8 cellular contexts compared by ENCODE assay signal in the genomic region with DNA sequence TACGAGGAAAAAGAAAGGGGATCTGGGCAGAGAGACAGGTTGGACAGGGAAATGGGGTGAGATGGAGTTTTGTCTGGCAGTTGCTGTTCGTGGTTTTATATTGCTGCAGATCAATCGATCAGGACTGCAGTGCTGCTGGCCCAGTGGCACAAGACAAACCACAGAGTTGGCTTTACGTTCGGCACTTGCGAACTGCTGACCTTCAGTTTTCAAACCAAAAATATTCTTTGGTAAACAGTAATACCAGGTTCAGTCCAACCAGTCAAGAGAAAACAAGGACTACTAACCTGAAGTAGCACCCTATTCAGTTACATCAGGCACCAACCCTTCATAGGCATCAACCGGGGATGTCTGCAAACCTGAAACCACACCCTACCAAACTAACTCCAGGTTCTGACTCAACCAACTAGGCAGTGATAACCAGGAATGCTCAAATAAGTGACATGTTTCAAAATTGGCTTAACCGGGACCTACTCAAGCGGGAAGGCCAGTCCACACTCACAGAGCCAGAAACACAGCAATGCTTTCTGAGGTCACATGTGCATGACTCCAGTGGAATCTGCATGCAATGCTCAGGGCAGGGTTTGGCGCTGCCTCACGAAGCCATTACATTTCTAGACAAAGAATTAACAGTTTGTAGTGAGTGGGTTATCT.
DNase-seq lines count a peak whose midpoint lies in the region; ATAC-seq and TF ChIP-seq lines count a peak whose summit lies in the region.

No MANE protein-coding gene starts in this region.

- peaks cover 25 to 73% (median 37%) of the 10 kb centered on the region in 3 donors for H3K4me1 ChIP-seq in gastroesophageal sphincter
- H3K4me1 ChIP-seq in HAP-1 = peaks cover 15% of the 10 kb centered on the region

- no peak for TF ChIP-seq CTCF in gastroesophageal sphincter (IDR thresholded peaks at IDR 0.05)

- H3K4me3 Mint-ChIP-seq in activated CD8-positive, alpha-beta T cell treated with anti-CD3 and anti-CD28 coated beads, Interleukin-2, amount 10 ng/mL, durations not matched to agents 7 days and 5 days = no peak overlapping the region

- H3K36me3 Mint-ChIP-seq in activated CD8-positive, alpha-beta T cell treated with anti-CD3 and anti-CD28 coated beads, Interleukin-2, amount 10 ng/mL, durations not matched to agents 7 days and 5 days (ENCODE audit: low read depth) = peaks cover 50% of the 10 kb centered on the region

- no peaks in the 10 kb centered on the region for H3K27me3 ChIP-seq in gastroesophageal sphincter
- H3K27me3 ChIP-seq in HAP-1 (ENCODE audit: low read depth) = no peaks in the 10 kb centered on the region

- POLR2A ChIA-PET in activated CD8-positive, alpha-beta T cell treated with anti-CD3 and anti-CD28 coated beads, Interleukin-2, amount 10 ng/mL, durations not matched to agents 7 days and 5 days (lab: Charles Lee) = no interaction called here

- WGBS in gastroesophageal sphincter (ENCODE audit: low coverage in 1 of 2), 2 donors = 42 to 66% methylated on average over 9 to 11 of the region's 11 CpGs

- no peaks in the 10 kb centered on the region for H3K27me3 Mint-ChIP-seq in activated CD8-positive, alpha-beta T cell treated with anti-CD3 and anti-CD28 coated beads, Interleukin-2, amount 10 ng/mL, durations not matched to agents 7 days and 5 days (ENCODE audit: low read depth)

- peak overlapping the region; percentile 80 to 96 (median 88) for H3K27ac ChIP-seq in gastroesophageal sphincter

- peak; percentile 79 for DNase-seq in Caki2 (ENCODE audit: low read depth)
- DNase-seq in activated CD8-positive, alpha-beta T cell treated with anti-CD3 and anti-CD28 coated beads, Interleukin-2, amount 10 ng/mL, durations not matched to agents 7 days and 5 days = no peak
- peak; percentile 89 for DNase-seq in renal cortical epithelial cell (ENCODE audit: low read depth)
- DNase-seq in stimulated activated CD4-positive, alpha-beta T cell treated with anti-CD3 and anti-CD28 coated beads, Interleukin-2, amount 100 ng/mL, for 48 hours = no peak
- no peak for DNase-seq in HAP-1 (ENCODE audit: low spot score in 2 of 2)
- no peak for DNase-seq in cerebellar cortex (ENCODE audit: low spot score)
- DNase-seq in GDM1 (lab: John Stamatoyannopoulos, UW) = no peak

- no peak for ATAC-seq in activated CD8-positive, alpha-beta T cell treated with anti-CD3 and anti-CD28 coated beads, Interleukin-2, amount 10 ng/mL, durations not matched to agents 7 days and 5 days
- peak; percentile 76 for ATAC-seq in gastroesophageal sphincter

- H3K4me1 Mint-ChIP-seq in activated CD8-positive, alpha-beta T cell treated with anti-CD3 and anti-CD28 coated beads, Interleukin-2, amount 10 ng/mL, durations not matched to agents 7 days and 5 days (ENCODE audit: low read depth) = peaks cover 58% of the 10 kb centered on the region

- TF ChIP-seq POLR2A in gastroesophageal sphincter (IDR thresholded peaks at IDR 0.05) = no peak

- H3K36me3 ChIP-seq in gastroesophageal sphincter = no peaks in the 10 kb centered on the region
- H3K36me3 ChIP-seq in HAP-1 (replicated peaks) = no peaks in the 10 kb centered on the region

- H3K4me3 ChIP-seq in gastroesophageal sphincter (no peak overlapping the region), HAP-1 (no peak overlapping the region)

- in situ Hi-C loops in Caki2 (cut with HindIII; ENCODE audit: low pct_unique_long_range_greater_than_20kb, low sequenced_read_pairs) (no loop called here), HAP-1 (cut with MboI; ENCODE audit: low sequenced_read_pairs) (no loop called here)

- H3K9me3 ChIP-seq in gastroesophageal sphincter = no peaks in the 10 kb centered on the region
- H3K9me3 ChIP-seq in HAP-1 = no peaks in the 10 kb centered on the region

- no peaks in the 10 kb centered on the region for H3K9me3 Mint-ChIP-seq in activated CD8-positive, alpha-beta T cell treated with anti-CD3 and anti-CD28 coated beads, Interleukin-2, amount 10 ng/mL, durations not matched to agents 7 days and 5 days (ENCODE audit: insufficient read depth)

- CTCF ChIA-PET in activated CD8-positive, alpha-beta T cell treated with anti-CD3 and anti-CD28 coated beads, Interleukin-2, amount 10 ng/mL, durations not matched to agents 7 days and 5 days (lab: Charles Lee) = interaction anchor here (1.4 to 3.8 kb wide), 3 partner anchors 11 to 148 kb away, joined by 3 to 27 read pairs (median 4); no protein-coding TSS in a partner anchor

- TF ChIP-seq EP300 in gastroesophageal sphincter (IDR thresholded peaks at IDR 0.05) = no peak

- peak overlapping the region; percentile 45 for H3K27ac Mint-ChIP-seq in activated CD8-positive, alpha-beta T cell treated with anti-CD3 and anti-CD28 coated beads, Interleukin-2, amount 10 ng/mL, durations not matched to agents 7 days and 5 days

Comparison
In these comparisons a context has a peak if more than half of its experiments do, and no peak if none do; other contexts are left out.
1. DNase-seq: peak in Caki2 (single experiment) and renal cortical epithelial cell (single experiment); none in activated CD8-positive, alpha-beta T cell treated with anti-CD3 and anti-CD28 coated beads, Interleukin-2, amount 10 ng/mL, durations not matched to agents 7 days and 5 days (single experiment), stimulated activated CD4-positive, alpha-beta T cell treated with anti-CD3 and anti-CD28 coated beads, Interleukin-2, amount 100 ng/mL, for 48 hours (0 of 2), HAP-1 (0 of 2), cerebellar cortex (single experiment) and GDM1 (single experiment).